ENCODE assay signal across 28 cellular contexts in genomic region chr9:119763260-119763659, GRCh38.
"Had no signal": no experiment of that assay in that cellular context is flagged by ENCODE, and none has a peak within 500 bp of the region (broad histone marks: within the 10 kb centered on the region; RNA-seq: fewer than 3 reads in every experiment).

No MANE protein-coding gene starts in this region.

- H3K27ac ChIP-seq: brain microvascular endothelial cell, coronary artery, dorsolateral prefrontal cortex, foreskin keratinocyte, gastrocnemius medialis, heart left ventricle, WERI-Rb-1 had no signal

- H3K27me3 ChIP-seq: brain microvascular endothelial cell, dorsolateral prefrontal cortex, foreskin keratinocyte, gastrocnemius medialis had no signal

- H3K36me3 ChIP-seq: brain microvascular endothelial cell, gastrocnemius medialis, heart left ventricle, WERI-Rb-1 had no signal

- ATAC-seq: activated CD4-positive, CD25-positive, alpha-beta regulatory T cell treated with anti-CD3 and anti-CD28 coated beads, Interleukin-2, amount 50 U/mL, for 24 hours; activated CD8-positive, alpha-beta T cell treated with anti-CD3 and anti-CD28 coated beads for 36 hours; activated T-cell treated with anti-CD3 and anti-CD28 coated beads, Interleukin-2, amount 50 U/mL, for 4 hours; activated T-helper 17 cell treated with anti-CD3 and anti-CD28 coated beads, Interleukin-2, amount 50 U/mL, for 72 hours; esophagus mucosa; foreskin keratinocyte; gastrocnemius medialis; heart left ventricle; T-helper 17 cell had no signal

- H3K4me3 ChIP-seq: coronary artery, dorsolateral prefrontal cortex, gastrocnemius medialis, heart left ventricle had no signal

- DNase-seq: activated B cell treated with CpG ODN at 0.5 μM for 24 hours; activated CD4-positive, alpha-beta T cell treated with anti-CD3 and anti-CD28 coated beads for 48 hours; activated CD4-positive, alpha-beta T cell treated with anti-CD3 and anti-CD28 coated beads, Interleukin-2, amount 50 U/mL, for 1 hour; activated CD4-positive, alpha-beta T cell treated with anti-CD3 and anti-CD28 coated beads, Interleukin-2, amount 50 U/mL, for 48 hours; activated CD8-positive, alpha-beta memory T cell treated with anti-CD3 and anti-CD28 coated beads for 24 hours; activated CD8-positive, alpha-beta T cell treated with anti-CD3 and anti-CD28 coated beads for 36 hours; activated effector memory CD4-positive, alpha-beta T cell treated with Interleukin-2 at 50 U/mL for 16 hours; activated gamma-delta T cell treated with Interleukin-2 at 50 U/mL for 16 hours; activated naive CD4-positive, alpha-beta T cell treated with anti-CD3 and anti-CD28 coated beads, Interleukin-2, amount 50 U/mL, for 16 hours; activated naive CD4-positive, alpha-beta T cell treated with Interleukin-2 at 50 U/mL for 16 hours; activated T-cell treated with anti-CD3 and anti-CD28 coated beads, Interleukin-2, amount 50 U/mL, for 4 hours; amniotic stem cell; anterior cingulate cortex; brain microvascular endothelial cell; dorsolateral prefrontal cortex; effector memory CD4-positive, alpha-beta T cell; endodermal cell; foreskin keratinocyte; gastrocnemius medialis; glutamatergic neuron; heart left ventricle; T-helper 17 cell; T1000; WERI-Rb-1 had no signal

- H3K9me3 ChIP-seq: gastrocnemius medialis, heart left ventricle had no signal

- H3K4me1 ChIP-seq: foreskin keratinocyte, gastrocnemius medialis, heart left ventricle had no signal
